17 cellular contexts compared by ENCODE assay signal in genomic region chr18:48772457-48772856, GRCh38.
DNase-seq lines count a peak whose midpoint lies in the region; ATAC-seq and TF ChIP-seq lines count a peak whose summit lies in the region.
"Had no signal": no experiment of that assay in that cellular context is flagged by ENCODE, and none has a peak within 500 bp of the region (broad histone marks: within the 10 kb centered on the region; RNA-seq: fewer than 3 reads in every experiment).

No MANE protein-coding gene starts in this region.

- TF ChIP-seq CTCF in right atrium auricular region (IDR thresholded peaks at IDR 0.05): no peak
- TF ChIP-seq CTCF in Panc1 (IDR thresholded peaks at IDR 0.05): no peak
- no peak for TF ChIP-seq CTCF in gastroesophageal sphincter (IDR thresholded peaks at IDR 0.05)

- in situ Hi-C loops in Panc1 (cut with HindIII; ENCODE audit: low pct_unique_long_range_greater_than_20kb, low sequenced_read_pairs): no loop called here

- H3K4me3 Mint-ChIP-seq in stimulated activated effector memory CD8-positive, alpha-beta T cell treated with anti-CD3 and anti-CD28 coated beads, Interleukin-12 subunit alpha, Interleukin-12 subunit beta, amount 100 ng/mL, for 72 hours: no peak overlapping the region
- H3K4me3 Mint-ChIP-seq: CD8-positive, alpha-beta memory T cell; HFFc6 had no signal

- no peak for TF ChIP-seq POLR2A in gastroesophageal sphincter (IDR thresholded peaks at IDR 0.05)

- POLR2A ChIA-PET in Panc1 (lab: Charles Lee): no interaction called here

- TF ChIP-seq EP300 in gastroesophageal sphincter (IDR thresholded peaks at IDR 0.05): no peak

- H3K27ac ChIP-seq in right atrium auricular region: peak overlapping the region; percentile 72 to 90
- no peak overlapping the region for H3K27ac ChIP-seq in Panc1 (ENCODE audit: low read length)
- H3K27ac ChIP-seq in gastroesophageal sphincter: peak overlapping the region in 3 of 4 donors; percentile 79 to 86 (median 79)
- H3K27ac ChIP-seq: A549, HL-60 had no signal

- H3K4me1 Mint-ChIP-seq in stimulated activated effector memory CD8-positive, alpha-beta T cell treated with anti-CD3 and anti-CD28 coated beads, Interleukin-12 subunit alpha, Interleukin-12 subunit beta, amount 100 ng/mL, for 72 hours: peaks cover 10% of the 10 kb centered on the region

- H3K36me3 Mint-ChIP-seq in stimulated activated effector memory CD8-positive, alpha-beta T cell treated with anti-CD3 and anti-CD28 coated beads, Interleukin-12 subunit alpha, Interleukin-12 subunit beta, amount 100 ng/mL, for 72 hours: no peaks in the 10 kb centered on the region

- H3K4me3 ChIP-seq in right atrium auricular region: no peak overlapping the region
- H3K4me3 ChIP-seq in Panc1 (ENCODE audit: low read depth in 2 of 2, low read length in 2 of 2): no peak overlapping the region
- no peak overlapping the region for H3K4me3 ChIP-seq in gastroesophageal sphincter
- H3K4me3 ChIP-seq: A549, HAP-1 had no signal

- no peak for DNase-seq in right atrium auricular region (ENCODE audit: low spot score)
- DNase-seq in left cardiac atrium: no peak
- DNase-seq in Panc1 (ENCODE audit: low read depth, low spot score): no peak
- no peak for DNase-seq in stimulated activated effector memory CD8-positive, alpha-beta T cell treated with anti-CD3 and anti-CD28 coated beads, Interleukin-12 subunit alpha, Interleukin-12 subunit beta, amount 100 ng/mL, for 72 hours (ENCODE audit: low spot score in 2 of 2)
- no peak for DNase-seq in UCSD-AML1 (lab: John Stamatoyannopoulos, UW; ENCODE audit: unreplicated experiment)
- no peak for DNase-seq in NCI-H1694 treated with DMSO at 0.1 percent for 48 hours (lab: John Stamatoyannopoulos, UW)
- DNase-seq: BE2C; Caco-2; CD8-positive, alpha-beta memory T cell; DND-41; GOT3; HFFc6 had no signal

- H3K36me3 ChIP-seq in right atrium auricular region (no peaks in the 10 kb centered on the region), Panc1 (ENCODE audit: control insufficient read depth, insufficient read depth, low read length) (no peaks in the 10 kb centered on the region), gastroesophageal sphincter (peaks cover 0 to 32% of the 10 kb centered on the region in 2 donors)
- H3K36me3 ChIP-seq: BE2C, HAP-1 had no signal

- ATAC-seq in left cardiac atrium (no peak), Panc1 (no peak), gastroesophageal sphincter (no peak), HG03565 (IDR thresholded peaks at IDR 0.05; ENCODE audit: unreplicated experiment) (no peak)
- ATAC-seq in stimulated activated effector memory CD8-positive, alpha-beta T cell treated with anti-CD3 and anti-CD28 coated beads, Interleukin-12 subunit alpha, Interleukin-12 subunit beta, amount 100 ng/mL, for 72 hours: no peak
- ATAC-seq: A549 had no signal

- H3K27ac Mint-ChIP-seq in stimulated activated effector memory CD8-positive, alpha-beta T cell treated with anti-CD3 and anti-CD28 coated beads, Interleukin-12 subunit alpha, Interleukin-12 subunit beta, amount 100 ng/mL, for 72 hours: peak overlapping the region; percentile 13
- H3K27ac Mint-ChIP-seq: HFFc6 had no signal

- H3K9me3 Mint-ChIP-seq in stimulated activated effector memory CD8-positive, alpha-beta T cell treated with anti-CD3 and anti-CD28 coated beads, Interleukin-12 subunit alpha, Interleukin-12 subunit beta, amount 100 ng/mL, for 72 hours: no peaks in the 10 kb centered on the region
- H3K9me3 Mint-ChIP-seq: CD8-positive, alpha-beta memory T cell; HFFc6 had no signal

- H3K27me3 ChIP-seq in right atrium auricular region (no peaks in the 10 kb centered on the region), Panc1 (ENCODE audit: control insufficient read depth, insufficient read depth, low read length) (no peaks in the 10 kb centered on the region), gastroesophageal sphincter (no peaks in the 10 kb centered on the region)
- H3K27me3 ChIP-seq: BE2C had no signal

- TSS peak; percentile 51 for BruUV-seq in Panc1 (replicated peaks; lab: Mats Ljungman, UMichigan)

- CTCF ChIA-PET in Panc1 (lab: Charles Lee): no interaction called here

- H3K4me1 ChIP-seq in right atrium auricular region: peaks cover 0 to 82% of the 10 kb centered on the region in 2 donors
- peaks cover 6% of the 10 kb centered on the region; the same call in 1 of the 2 replicates for H3K4me1 ChIP-seq in Panc1 (ENCODE audit: control insufficient read depth, insufficient read depth, low read length)
- H3K4me1 ChIP-seq in gastroesophageal sphincter: peaks cover 0 to 61% (median 23%) of the 10 kb centered on the region in 3 donors
- H3K4me1 ChIP-seq: HAP-1 had no signal

- H3K9me3 ChIP-seq in right atrium auricular region (no peaks in the 10 kb centered on the region), Panc1 (ENCODE audit: control insufficient read depth, insufficient read depth, low read depth, low read length) (no peaks in the 10 kb centered on the region), gastroesophageal sphincter (no peaks in the 10 kb centered on the region)
- H3K9me3 ChIP-seq: A549, BE2C, Caco-2, HAP-1 had no signal

- intact Hi-C loops in left cardiac atrium (cut with DNase I) (loop anchor here in 1 of 2 donors (10.0 kb wide), 3 partner anchors 88 to 272 kb away; no protein-coding TSS in a partner anchor), Panc1 (cut with micrococcal nuclease; ENCODE audit: unreplicated experiment) (no loop called here)
